8 cellular contexts compared by ENCODE assay signal in the genomic region with DNA sequence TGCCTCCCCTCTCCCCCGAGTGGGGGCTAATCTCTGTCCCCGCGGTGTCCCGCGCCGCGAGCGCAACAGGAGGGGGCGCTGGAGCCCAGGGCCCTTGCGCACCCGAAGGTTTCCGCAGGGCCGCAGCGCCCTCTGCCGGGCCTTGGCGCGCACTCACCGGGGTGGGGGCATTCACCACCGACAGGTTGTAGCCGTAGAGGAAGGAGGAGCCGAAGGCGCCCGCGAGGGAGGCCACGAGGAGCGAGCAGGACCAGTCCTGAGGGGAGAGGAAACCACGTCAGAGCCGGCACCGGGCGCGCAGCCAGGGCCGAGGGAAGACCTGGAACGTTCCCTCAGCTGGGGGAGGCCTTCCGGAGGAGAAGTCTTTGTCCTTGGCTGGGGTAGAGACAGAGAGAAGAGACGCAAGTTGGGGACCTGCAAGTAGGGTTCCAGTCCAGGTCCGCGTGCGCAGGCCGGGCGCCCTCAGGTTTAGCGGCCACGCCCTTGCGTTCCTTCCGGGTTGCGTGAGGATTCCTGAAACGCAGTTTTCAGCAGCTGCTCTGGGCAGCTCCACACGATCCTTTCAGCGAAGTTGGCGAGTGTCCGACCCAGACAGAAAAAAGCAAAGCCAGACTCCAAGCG. TPM values are rescaled to one million over a fixed set of nuclear protein-coding genes. Genes with fewer than 3 reads are reported as not detected.
DNase-seq lines count a peak whose midpoint lies in the region; ATAC-seq and TF ChIP-seq lines count a peak whose summit lies in the region.

No MANE protein-coding gene starts in this region.

- H3K4me3 Mint-ChIP-seq in activated CD4-positive, alpha-beta memory T cell treated with anti-CD3 and anti-CD28 coated beads for 36 hours = peak overlapping the region; percentile 86

- peak; percentile 47 for TF ChIP-seq POLR2A in right lobe of liver (IDR thresholded peaks at IDR 0.05)

- H3K27me3 ChIP-seq in dorsolateral prefrontal cortex (no peaks in the 10 kb centered on the region), right lobe of liver (no peaks in the 10 kb centered on the region)

- H3K36me3 Mint-ChIP-seq in activated CD4-positive, alpha-beta memory T cell treated with anti-CD3 and anti-CD28 coated beads for 36 hours = no peaks in the 10 kb centered on the region

- H3K27ac ChIP-seq in dorsolateral prefrontal cortex (peak overlapping the region; percentile 19 to 95 (median 88)), right lobe of liver (peak overlapping the region; percentile 80 to 86 (median 83))

- ATAC-seq in GM18907 (IDR thresholded peaks at IDR 0.05; ENCODE audit: unreplicated experiment) (peak; percentile 98), HG03159 (IDR thresholded peaks at IDR 0.05; ENCODE audit: unreplicated experiment) (peak; percentile 94), right lobe of liver (peak; percentile 53 to 74 (median 61))

- no peaks in the 10 kb centered on the region for H3K27me3 Mint-ChIP-seq in activated CD4-positive, alpha-beta memory T cell treated with anti-CD3 and anti-CD28 coated beads for 36 hours

- POLR2A ChIA-PET in activated CD4-positive, alpha-beta memory T cell treated with anti-CD3 and anti-CD28 coated beads for 36 hours (lab: Charles Lee) = interaction anchor here (0.9 kb wide), 1 partner anchor 99 kb away, joined by 3 read pairs; no protein-coding TSS in a partner anchor

- H3K4me1 Mint-ChIP-seq in activated CD4-positive, alpha-beta memory T cell treated with anti-CD3 and anti-CD28 coated beads for 36 hours (ENCODE audit: low read depth) = peaks cover 10% of the 10 kb centered on the region

- no peaks in the 10 kb centered on the region for H3K9me3 ChIP-seq in right lobe of liver

- no peaks in the 10 kb centered on the region for H3K36me3 ChIP-seq in right lobe of liver

- H3K4me1 ChIP-seq in right lobe of liver = peaks cover 2 to 55% (median 18%) of the 10 kb centered on the region in 4 donors

- WGBS in right lobe of liver (ENCODE audit: insufficient coverage, low coverage, low lambda C conversion rate, missing lambda C conversion rate) = 47% methylated on average over 21 of the region's 51 CpGs

- H3K4me3 ChIP-seq in AG09309 (ENCODE audit: control insufficient read depth, low read depth, low read length) (peak overlapping the region; percentile 37), dorsolateral prefrontal cortex (peak overlapping the region; percentile 22 to 69 (median 56)), right lobe of liver (peak overlapping the region; percentile 0 to 29 (median 6))

- intact Hi-C loops in activated CD4-positive, alpha-beta memory T cell treated with anti-CD3 and anti-CD28 coated beads for 36 hours (cut with micrococcal nuclease) = loop anchor here (1.0 to 10.0 kb wide), 8 partner anchors 78 to 533 kb away; partner anchors contain the start of gene WDR1
- intact Hi-C loops in dorsolateral prefrontal cortex (cut with DNase I) (loop anchor here (1.0 to 10.0 kb wide), 6 partner anchors 43 to 327 kb away; partner anchors contain the start of gene WDR1 (in 1 of the 2)), right lobe of liver (cut with DNase I) (loop anchor here (5.0 to 10.0 kb wide), 2 partner anchors 252 to 254 kb away; no protein-coding TSS in a partner anchor)

- H3K27ac Mint-ChIP-seq in activated CD4-positive, alpha-beta memory T cell treated with anti-CD3 and anti-CD28 coated beads for 36 hours = peak overlapping the region; percentile 88

- TF ChIP-seq CTCF in AG09309 (IDR thresholded peaks at IDR 0.05; ENCODE audit: control insufficient read depth, insufficient read depth, low read depth, low read length, missing control alignments) = peak; percentile 78
- peak; percentile 88 to 100 (median 99) for TF ChIP-seq CTCF in dorsolateral prefrontal cortex (IDR thresholded peaks at IDR 0.05 in 54 of 56, conservative IDR thresholded peaks at IDR 0.05 in 2 of 56; ENCODE audit: low read depth in 1 of 56, partially characterized antibody in 56 of 56)
- TF ChIP-seq CTCF in right lobe of liver (IDR thresholded peaks at IDR 0.05) = peak; percentile 69 to 79 (median 73)

- peak; percentile 33 for DNase-seq in AG09309 (ENCODE audit: low read depth)
- DNase-seq in NCI-H460 (ENCODE audit: extremely low read depth, low read depth) = peak; percentile 52
- DNase-seq in activated CD4-positive, alpha-beta memory T cell treated with anti-CD3 and anti-CD28 coated beads for 36 hours = peak; percentile 96
- peak; percentile 56 to 95 (median 92) for DNase-seq in dorsolateral prefrontal cortex
- DNase-seq in right lobe of liver = peak; percentile 91 to 95 (median 94)
- peak; percentile 92 for DNase-seq in stimulated activated CD4-positive, alpha-beta T cell treated with anti-CD3 and anti-CD28 coated beads, Interleukin-4, amount 100 ng/mL, for 24 hours

- no peaks in the 10 kb centered on the region for H3K9me3 Mint-ChIP-seq in activated CD4-positive, alpha-beta memory T cell treated with anti-CD3 and anti-CD28 coated beads for 36 hours

- CTCF ChIA-PET in activated CD4-positive, alpha-beta memory T cell treated with anti-CD3 and anti-CD28 coated beads for 36 hours (lab: Charles Lee) = interaction anchor here (0.6 to 1.2 kb wide), 11 partner anchors 9 to 490 kb away, joined by 3 to 7 read pairs (median 4); no protein-coding TSS in a partner anchor

RNA-seq across cellular contexts. Expression of gene SLC2A9, which starts 2.4 kb away (rescaled TPM):
- total RNA-seq in NCI-H460 (2014; rRNA removed; shearing (Covaris generic)) = not detected in 2 replicates
- 0.06 TPM in 1 of 2 replicates, not detected in the other for polyA plus RNA-seq in NCI-H460 (2014; cell fraction: nucleus; rRNA removed)
- under 1 TPM; 0.10 to 0.65 TPM for total RNA-seq in activated CD4-positive, alpha-beta memory T cell treated with anti-CD3 and anti-CD28 coated beads for 36 hours
- total RNA-seq in dorsolateral prefrontal cortex (10 to 100 TPM in 2 of 120 experiments, 1 to 10 TPM in 118; 1.4 to 11.1 (median 3.6) TPM), right lobe of liver (10 to 100 TPM; 16.1 to 25.0 (median 19.8) TPM)

Comparison
In these comparisons a context has a peak if more than half of its experiments do, and no peak if none do; other contexts are left out.
1. Peak in every context shown above with its lines: DNase-seq, ATAC-seq, H3K4me3 ChIP-seq and H3K27ac ChIP-seq.
2. DNase-seq: peak in every context shown above with its lines; median percentile 96 in activated CD4-positive, alpha-beta memory T cell treated with anti-CD3 and anti-CD28 coated beads for 36 hours; 94 in right lobe of liver; 92 in dorsolateral prefrontal cortex; 92 in stimulated activated CD4-positive, alpha-beta T cell treated with anti-CD3 and anti-CD28 coated beads, Interleukin-4, amount 100 ng/mL, for 24 hours; 52 in NCI-H460; 33 in AG09309.
3. H3K4me3 ChIP-seq: peak in every context shown above with its lines; median percentile 56 in dorsolateral prefrontal cortex; 37 in AG09309; 6 in right lobe of liver.